27 cellular contexts compared by ENCODE assay signal in the genomic region with DNA sequence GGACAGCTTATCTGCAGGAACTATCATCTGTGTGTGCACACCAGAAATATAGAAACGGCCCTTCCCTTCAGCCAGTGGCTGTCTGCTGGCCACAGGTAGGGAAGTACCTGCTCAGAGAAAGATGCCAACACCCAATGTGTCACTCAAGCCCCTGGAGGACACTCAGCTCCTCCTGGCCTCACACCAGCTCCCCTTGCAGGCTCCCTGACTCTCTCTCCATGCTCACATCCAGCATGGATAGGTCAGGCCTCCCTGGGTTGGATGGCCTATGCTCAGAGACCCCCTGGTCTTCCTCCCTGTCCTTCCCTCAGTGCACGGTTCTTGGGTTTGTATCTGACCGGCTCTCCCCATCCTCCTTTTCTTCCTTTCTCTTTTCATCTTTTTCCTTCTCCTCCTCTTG.
"Had no signal": no experiment of that assay in that cellular context is flagged by ENCODE, and none has a peak within 500 bp of the region (broad histone marks: within the 10 kb centered on the region; RNA-seq: fewer than 3 reads in every experiment).

No MANE protein-coding gene starts in this region.

- H3K27ac Mint-ChIP-seq: activated CD4-positive, alpha-beta T cell treated with anti-CD3 and anti-CD28 coated beads, Interleukin-2, amount 10 ng/mL, durations not matched to agents 7 days and 5 days; activated naive CD8-positive, alpha-beta T cell; activated T-cell treated with anti-CD3 and anti-CD28 coated beads, Interleukin-2, amount 50 U/mL, for 24 hours; activated T-cell treated with anti-CD3 and anti-CD28 coated beads, Interleukin-2, amount 50 U/mL, for 72 hours; effector memory CD8-positive, alpha-beta T cell had no signal

- H3K27me3 Mint-ChIP-seq: activated CD4-positive, alpha-beta T cell treated with anti-CD3 and anti-CD28 coated beads, Interleukin-2, amount 10 ng/mL, durations not matched to agents 7 days and 5 days; activated naive CD8-positive, alpha-beta T cell; activated T-cell treated with anti-CD3 and anti-CD28 coated beads, Interleukin-2, amount 50 U/mL, for 24 hours; effector memory CD8-positive, alpha-beta T cell had no signal

- DNase-seq: activated CD4-positive, alpha-beta T cell treated with anti-CD3 and anti-CD28 coated beads for 1 hour; activated CD4-positive, alpha-beta T cell treated with anti-CD3 and anti-CD28 coated beads for 4 hours; activated CD4-positive, alpha-beta T cell treated with anti-CD3 and anti-CD28 coated beads, Interleukin-2, amount 10 ng/mL, durations not matched to agents 7 days and 5 days; activated CD4-positive, alpha-beta T cell treated with anti-CD3 and anti-CD28 coated beads, Interleukin-2, amount 50 U/mL, for 4 hours; activated CD8-positive, alpha-beta memory T cell treated with anti-CD3 and anti-CD28 coated beads, Interleukin-2, amount 50 U/mL, for 48 hours; activated effector memory CD4-positive, alpha-beta T cell treated with Interleukin-2 at 50 U/mL for 16 hours; activated gamma-delta T cell treated with Interleukin-2 at 50 U/mL for 16 hours; activated naive CD4-positive, alpha-beta T cell treated with anti-CD3 and anti-CD28 coated beads, Interleukin-2, amount 50 U/mL, for 16 hours; activated naive CD4-positive, alpha-beta T cell treated with Interleukin-2 at 50 U/mL for 16 hours; activated T-cell treated with anti-CD3 and anti-CD28 coated beads for 4 hours; activated T-cell treated with anti-CD3 and anti-CD28 coated beads, Interleukin-2, amount 50 U/mL, for 24 hours; activated T-cell treated with anti-CD3 and anti-CD28 coated beads, Interleukin-2, amount 50 U/mL, for 72 hours; amniotic stem cell; anterior cingulate cortex; caudate nucleus; cerebellar nuclear complex; cortex of kidney; dermis blood vessel endothelial cell; effector CD4-positive, alpha-beta T cell; effector memory CD8-positive, alpha-beta T cell; erythroblast; esophagus squamous epithelium; foreskin melanocyte; heart right ventricle; T-helper 2 cell had no signal

- H3K4me1 ChIP-seq: gastroesophageal sphincter had no signal

- H3K27me3 ChIP-seq: esophagus squamous epithelium, gastroesophageal sphincter had no signal

- H3K4me3 ChIP-seq: esophagus squamous epithelium, gastroesophageal sphincter, heart right ventricle had no signal

- H3K36me3 Mint-ChIP-seq: activated naive CD8-positive, alpha-beta T cell had no signal

- H3K36me3 ChIP-seq: esophagus squamous epithelium, gastroesophageal sphincter, heart right ventricle had no signal

- ATAC-seq: activated T-cell treated with anti-CD3 and anti-CD28 coated beads, Interleukin-2, amount 50 U/mL, for 72 hours; effector memory CD8-positive, alpha-beta T cell; gastroesophageal sphincter; heart right ventricle had no signal

- H3K27ac ChIP-seq: esophagus squamous epithelium, gastroesophageal sphincter, heart right ventricle had no signal

- H3K9me3 Mint-ChIP-seq: activated T-cell treated with anti-CD3 and anti-CD28 coated beads, Interleukin-2, amount 50 U/mL, for 24 hours; effector memory CD8-positive, alpha-beta T cell had no signal

- H3K4me3 Mint-ChIP-seq: activated CD4-positive, alpha-beta T cell treated with anti-CD3 and anti-CD28 coated beads, Interleukin-2, amount 10 ng/mL, durations not matched to agents 7 days and 5 days; activated naive CD8-positive, alpha-beta T cell; activated T-cell treated with anti-CD3 and anti-CD28 coated beads, Interleukin-2, amount 50 U/mL, for 24 hours; activated T-cell treated with anti-CD3 and anti-CD28 coated beads, Interleukin-2, amount 50 U/mL, for 72 hours; effector memory CD8-positive, alpha-beta T cell had no signal
